Comparison of ENCODE assay signal across 24 cellular contexts in genomic region chr18:12867724-12868123, GRCh38. TPM values are rescaled to one million over a fixed set of nuclear protein-coding genes. Genes with fewer than 3 reads are reported as not detected.
DNase-seq lines count a peak whose midpoint lies in the region; ATAC-seq and TF ChIP-seq lines count a peak whose summit lies in the region.
"Had no signal": no experiment of that assay in that cellular context is flagged by ENCODE, and none has a peak within 500 bp of the region (broad histone marks: within the 10 kb centered on the region; RNA-seq: fewer than 3 reads in every experiment).

No MANE protein-coding gene starts in this region.

- H3K9me3 ChIP-seq in CD4-positive, CD25-positive, alpha-beta regulatory T cell (ENCODE audit: control insufficient read depth in 2 of 2, low read length in 2 of 2): no peaks in the 10 kb centered on the region
- H3K9me3 ChIP-seq in mucosa of descending colon: no peaks in the 10 kb centered on the region
- H3K9me3 ChIP-seq: thoracic aorta had no signal

- H3K36me3 Mint-ChIP-seq in CD4-positive, CD25-positive, alpha-beta regulatory T cell: peaks cover 8% of the 10 kb centered on the region
- H3K36me3 Mint-ChIP-seq in IgD-negative memory B cell: peaks cover 4% of the 10 kb centered on the region

- H3K27ac Mint-ChIP-seq in CD4-positive, CD25-positive, alpha-beta regulatory T cell: peak overlapping the region in 2 of 3 donors; percentile 33 to 81
- peak overlapping the region; percentile 10 to 43 (median 28) for H3K27ac Mint-ChIP-seq in IgD-negative memory B cell
- H3K27ac Mint-ChIP-seq: activated B cell treated with CpG ODN at 0.5 μM for 24 hours; activated naive CD8-positive, alpha-beta T cell treated with anti-CD3 and anti-CD28 coated beads, Interleukin-2, amount 10 ng/mL, durations not matched to agents 7 days and 5 days; activated T-helper 17 cell treated with anti-CD3 and anti-CD28 coated beads, Interleukin-2, amount 50 U/mL, for 72 hours; brain; neural progenitor cell; T-helper 1 cell treated with Interleukin-12 subunit alpha and Interleukin-12 subunit beta and Interleukin-4 antibody, amounts not matched to agents 30 μg/mL and 1 μg/mL, for 36 hours had no signal

- no peak overlapping the region for H3K4me3 ChIP-seq in CD4-positive, CD25-positive, alpha-beta regulatory T cell (ENCODE audit: low read depth, low read length)
- H3K4me3 ChIP-seq in mucosa of descending colon (no peak overlapping the region), dorsolateral prefrontal cortex (no peak overlapping the region)
- H3K4me3 ChIP-seq: neural progenitor cell, thoracic aorta had no signal

- H3K27me3 Mint-ChIP-seq in CD4-positive, CD25-positive, alpha-beta regulatory T cell: no peaks in the 10 kb centered on the region
- no peaks in the 10 kb centered on the region for H3K27me3 Mint-ChIP-seq in IgD-negative memory B cell
- H3K27me3 Mint-ChIP-seq: activated B cell treated with CpG ODN at 0.5 μM for 24 hours; activated naive CD8-positive, alpha-beta T cell treated with anti-CD3 and anti-CD28 coated beads, Interleukin-2, amount 10 ng/mL, durations not matched to agents 7 days and 5 days; activated T-helper 17 cell treated with anti-CD3 and anti-CD28 coated beads, Interleukin-2, amount 50 U/mL, for 72 hours; brain had no signal

- peaks cover 21 to 49% (median 40%) of the 10 kb centered on the region in 4 donors for H3K4me1 Mint-ChIP-seq in CD4-positive, CD25-positive, alpha-beta regulatory T cell
- peaks cover 26 to 36% (median 26%) of the 10 kb centered on the region in 3 donors for H3K4me1 Mint-ChIP-seq in IgD-negative memory B cell

- peaks cover 9% of the 10 kb centered on the region for H3K4me1 ChIP-seq in CD4-positive, CD25-positive, alpha-beta regulatory T cell (ENCODE audit: control insufficient read depth, insufficient read depth, low read length, poor library complexity, severe bottlenecking)
- H3K4me1 ChIP-seq in mucosa of descending colon (ENCODE audit: low read depth): peaks cover 24% of the 10 kb centered on the region

- intact Hi-C loops in mucosa of descending colon (cut with DNase I, micrococcal nuclease): no loop called here
- intact Hi-C loops in dorsolateral prefrontal cortex (cut with DNase I): no loop called here

- no peaks in the 10 kb centered on the region for H3K27me3 ChIP-seq in CD4-positive, CD25-positive, alpha-beta regulatory T cell (ENCODE audit: control insufficient read depth, insufficient read depth, low read length)
- no peaks in the 10 kb centered on the region for H3K27me3 ChIP-seq in dorsolateral prefrontal cortex
- H3K27me3 ChIP-seq: neural progenitor cell had no signal

- no peaks in the 10 kb centered on the region for H3K9me3 Mint-ChIP-seq in CD4-positive, CD25-positive, alpha-beta regulatory T cell
- no peaks in the 10 kb centered on the region for H3K9me3 Mint-ChIP-seq in IgD-negative memory B cell
- H3K9me3 Mint-ChIP-seq: activated B cell treated with CpG ODN at 0.5 μM for 24 hours; activated naive CD8-positive, alpha-beta T cell treated with anti-CD3 and anti-CD28 coated beads, Interleukin-2, amount 10 ng/mL, durations not matched to agents 7 days and 5 days; activated T-helper 17 cell treated with anti-CD3 and anti-CD28 coated beads, Interleukin-2, amount 50 U/mL, for 72 hours; T-helper 1 cell treated with Interleukin-12 subunit alpha and Interleukin-12 subunit beta and Interleukin-4 antibody, amounts not matched to agents 30 μg/mL and 1 μg/mL, for 36 hours had no signal

- no peaks in the 10 kb centered on the region for H3K36me3 ChIP-seq in CD4-positive, CD25-positive, alpha-beta regulatory T cell (ENCODE audit: control insufficient read depth, insufficient read depth, low read length)
- H3K36me3 ChIP-seq in mucosa of descending colon (ENCODE audit: low read depth): no peaks in the 10 kb centered on the region
- H3K36me3 ChIP-seq: neural progenitor cell, thoracic aorta had no signal

- H3K4me3 Mint-ChIP-seq in CD4-positive, CD25-positive, alpha-beta regulatory T cell: peak overlapping the region in 1 of 4 donors; percentile 2
- peak overlapping the region in 1 of 4 donors; percentile 39 for H3K4me3 Mint-ChIP-seq in IgD-negative memory B cell
- H3K4me3 Mint-ChIP-seq: activated B cell treated with CpG ODN at 0.5 μM for 24 hours; activated naive CD8-positive, alpha-beta T cell treated with anti-CD3 and anti-CD28 coated beads, Interleukin-2, amount 10 ng/mL, durations not matched to agents 7 days and 5 days; activated T-helper 17 cell treated with anti-CD3 and anti-CD28 coated beads, Interleukin-2, amount 50 U/mL, for 72 hours; brain; neural progenitor cell; T-helper 1 cell treated with Interleukin-12 subunit alpha and Interleukin-12 subunit beta and Interleukin-4 antibody, amounts not matched to agents 30 μg/mL and 1 μg/mL, for 36 hours had no signal

- no peak for ATAC-seq in CD4-positive, CD25-positive, alpha-beta regulatory T cell (ENCODE audit: low read depth in 2 of 2)
- ATAC-seq in GM21526 (IDR thresholded peaks at IDR 0.05; ENCODE audit: low FRiP score, unreplicated experiment) (peak; percentile 59), mucosa of descending colon (peak; percentile 34), HG03469 (IDR thresholded peaks at IDR 0.05; ENCODE audit: unreplicated experiment) (no peak)
- ATAC-seq: activated T-helper 17 cell treated with anti-CD3 and anti-CD28 coated beads, Interleukin-2, amount 50 U/mL, for 72 hours; PC-3 had no signal

- TF ChIP-seq CTCF in mucosa of descending colon (IDR thresholded peaks at IDR 0.05) (no peak), dorsolateral prefrontal cortex (IDR thresholded peaks at IDR 0.05 in 54 of 56, conservative IDR thresholded peaks at IDR 0.05 in 2 of 56; ENCODE audit: low read depth in 1 of 56, partially characterized antibody in 56 of 56) (no peak)

- no peak overlapping the region for H3K27ac ChIP-seq in CD4-positive, CD25-positive, alpha-beta regulatory T cell (ENCODE audit: insufficient read depth, low read length, poor library complexity, severe bottlenecking)
- H3K27ac ChIP-seq in dorsolateral prefrontal cortex: no peak overlapping the region
- H3K27ac ChIP-seq: C4-2B, epithelial cell of prostate, neural progenitor cell, thoracic aorta had no signal

- no peak for DNase-seq in CD4-positive, CD25-positive, alpha-beta regulatory T cell
- no peak for DNase-seq in mucosa of descending colon
- DNase-seq in ecto neural progenitor cell (ENCODE audit: low spot score): no peak
- no peak for DNase-seq in dorsolateral prefrontal cortex
- DNase-seq in NCI-H2029 (lab: John Stamatoyannopoulos, UW): no peak
- DNase-seq: activated B cell treated with CpG ODN at 0.5 μM for 24 hours; activated naive CD8-positive, alpha-beta T cell treated with anti-CD3 and anti-CD28 coated beads, Interleukin-2, amount 10 ng/mL, durations not matched to agents 7 days and 5 days; cortex of kidney; foreskin melanocyte; KG1; mesendoderm; NCI-H1092; NCI-H526 treated with DMSO at 0.1 percent for 48 hours; PC-3 had no signal

RNA-seq across cellular contexts. Expression of gene PTPN2, which starts 16.3 kb away (rescaled TPM):
- 80.4 TPM for total RNA-seq in CD4-positive, CD25-positive, alpha-beta regulatory T cell
- 100 to 1,000 TPM in 1 of 4 donors, 10 to 100 TPM in 3; 62.3 to 110 (median 95.8) TPM for polyA plus RNA-seq in CD4-positive, CD25-positive, alpha-beta regulatory T cell
- 97.8 TPM for polyA plus RNA-seq in IgD-negative memory B cell
- total RNA-seq in mucosa of descending colon (10 to 100 TPM; 28.9 to 42.0 (median 38.4) TPM), dorsolateral prefrontal cortex (10 to 100 TPM; 20.7 to 58.6 (median 34.5) TPM)

Comparison
In these comparisons a context has a peak if more than half of its experiments do, and no peak if none do; other contexts are left out.
1. ATAC-seq: peak in GM21526 (single experiment) and mucosa of descending colon (single experiment); none in CD4-positive, CD25-positive, alpha-beta regulatory T cell (0 of 2) and HG03469 (single experiment).